In the genomic region with DNA sequence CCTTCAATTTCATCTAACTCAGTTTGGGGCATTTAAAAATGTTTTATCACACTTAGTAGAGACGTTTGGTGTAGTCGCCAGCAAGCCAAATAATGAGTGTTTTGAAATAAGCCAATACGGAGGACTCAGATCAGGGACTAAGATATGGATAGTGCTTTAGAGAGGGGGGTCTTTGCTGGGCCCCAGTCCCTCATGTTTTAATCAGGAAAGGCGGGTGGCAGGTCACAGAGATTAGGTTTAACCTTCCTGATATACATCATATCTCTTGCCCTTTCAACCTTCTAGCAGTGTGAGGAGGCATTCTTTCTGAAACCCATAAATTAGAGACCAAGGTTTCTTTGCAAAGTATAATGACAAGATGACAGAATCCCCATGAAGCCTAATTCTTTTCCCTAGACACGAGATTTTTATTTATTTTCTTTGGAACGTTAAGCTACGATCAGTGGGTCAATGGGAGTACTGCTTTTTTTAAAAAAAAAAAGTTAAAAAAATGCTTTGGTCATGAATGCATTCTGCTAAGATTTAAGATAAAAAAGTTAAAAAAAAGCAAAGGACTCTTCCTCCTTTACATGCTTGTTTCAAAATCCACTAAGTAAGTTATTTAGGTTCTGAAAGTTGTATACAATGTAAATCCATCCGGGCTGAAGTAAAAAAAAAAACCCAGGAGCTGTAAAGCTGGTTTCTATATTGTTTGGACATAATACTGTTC, we compare ENCODE assay signal across 21 cellular contexts.
A peak's percentile ranks its signal among the peaks of the same experiment; 100 is the strongest.
DNase-seq lines count a peak whose midpoint lies in the region; ATAC-seq and TF ChIP-seq lines count a peak whose summit lies in the region.
"Had no signal": no experiment of that assay in that cellular context is flagged by ENCODE, and none has a peak within 500 bp of the region (broad histone marks: within the 10 kb centered on the region; RNA-seq: fewer than 3 reads in every experiment).

No MANE protein-coding gene starts in this region.

- H2AFZ ChIP-seq in mammary epithelial cell (ENCODE audit: low read depth, low read length), result peak overlapping the region; percentile 5

- CTCF ChIA-PET in mammary epithelial cell (lab: Charles Lee; ENCODE audit: low non-redundant PET) (no interaction called here), MCF 10A (lab: Yijun Ruan, JAX) (no interaction called here)
- CTCF ChIA-PET in activated naive CD4-positive, alpha-beta T cell treated with anti-CD3 and anti-CD28 coated beads for 36 hours (lab: Charles Lee), result no interaction called here

- no peaks in the 10 kb centered on the region for H3K4me1 Mint-ChIP-seq in MCF 10A (ENCODE audit: insufficient read depth, unreplicated experiment)
- H3K4me1 Mint-ChIP-seq in activated naive CD4-positive, alpha-beta T cell treated with anti-CD3 and anti-CD28 coated beads for 36 hours (ENCODE audit: low read depth), result no peaks in the 10 kb centered on the region
- H3K4me1 Mint-ChIP-seq: IgD-negative memory B cell had no signal

- dilution Hi-C loops in mammary epithelial cell (cut with HindIII; ENCODE audit: low sequenced_read_pairs), result no loop called here

- no peak overlapping the region for H3K27ac ChIP-seq in mammary epithelial cell (ENCODE audit: insufficient read depth, low read depth, low read length)
- no peak overlapping the region for H3K27ac ChIP-seq in mesendoderm (ENCODE audit: low read depth, low read length)
- H3K27ac ChIP-seq in heart left ventricle, result no peak overlapping the region
- H3K27ac ChIP-seq: BLaER1 treated with 17β-estradiol and CSF1 and Interleukin-3, amounts not matched to agents 10 nM and 100 nM had no signal

- no peak overlapping the region for H4K8ac ChIP-seq in mesendoderm (ENCODE audit: low read depth, low read length)

- no peak overlapping the region for H3K23ac ChIP-seq in mesendoderm (ENCODE audit: low read length)

- no peak for TF ChIP-seq POLR2A in heart left ventricle (IDR thresholded peaks at IDR 0.05)

- intact Hi-C loops in mammary epithelial cell (cut with micrococcal nuclease), result no loop called here
- intact Hi-C loops in MCF 10A (cut with micrococcal nuclease), result no loop called here
- intact Hi-C loops in activated naive CD4-positive, alpha-beta T cell treated with anti-CD3 and anti-CD28 coated beads for 36 hours (cut with micrococcal nuclease), result no loop called here
- intact Hi-C loops in heart left ventricle (cut with DNase I), result no loop called here

- H3K27ac Mint-ChIP-seq in MCF 10A (ENCODE audit: low read depth, unreplicated experiment), result no peak overlapping the region
- H3K27ac Mint-ChIP-seq in activated naive CD4-positive, alpha-beta T cell treated with anti-CD3 and anti-CD28 coated beads for 36 hours, result no peak overlapping the region
- H3K27ac Mint-ChIP-seq: CD8-positive, alpha-beta T cell; H9 had no signal

- WGBS in mammary epithelial cell (ENCODE audit: low coverage, missing lambda C conversion rate), result 16% methylated on average over 5 of the region's 8 CpGs
- WGBS in mesendoderm (ENCODE audit: extremely low coverage, insufficient coverage, low lambda C conversion rate), result no CpG with 5 or more reads among the region's 8 CpGs
- WGBS in heart left ventricle, 4 donors, result 17 to 19% (median 18%) methylated on average over 8 of the region's 8 CpGs

- H3K4me2 ChIP-seq in mammary epithelial cell (ENCODE audit: insufficient read depth, low read depth, low read length), result no peak overlapping the region
- no peak overlapping the region for H3K4me2 ChIP-seq in mesendoderm (ENCODE audit: low read length)
- H3K4me2 ChIP-seq: BLaER1 treated with 17β-estradiol and CSF1 and Interleukin-3, amounts not matched to agents 10 nM and 100 nM; SK-N-SH had no signal

- ATAC-seq in heart left ventricle, result no peak
- ATAC-seq: CD8-positive, alpha-beta T cell had no signal

- H4K5ac ChIP-seq in mesendoderm (ENCODE audit: low read length), result no peak overlapping the region

- DNase-seq in mammary epithelial cell (no peak), MCF 10A (ENCODE audit: unreplicated experiment) (no peak), SK-N-DZ (ENCODE audit: low spot score) (peak; percentile 54), mesendoderm (peak; percentile 46), heart left ventricle (no peak)
- no peak for DNase-seq in activated naive CD4-positive, alpha-beta T cell treated with anti-CD3 and anti-CD28 coated beads for 36 hours
- DNase-seq in activated CD4-positive, alpha-beta T cell treated with anti-CD3 and anti-CD28 coated beads for 4 hours, result no peak
- DNase-seq in stimulated activated CD4-positive, alpha-beta T cell treated with anti-CD3 and anti-CD28 coated beads, Interleukin-1b, Interleukin-23, amount 100 ng/mL, for 48 hours, result no peak
- DNase-seq: Calu3; CD8-positive, alpha-beta T cell; DMS79; H9; Kasumi-1; NCI-H1417; NCI-H187; NCI-H446 treated with DMSO at 0.1 percent for 48 hours; NCI-H774; SHP77; SK-N-SH had no signal

- POLR2A ChIA-PET in MCF 10A (lab: Yijun Ruan, JAX), result no interaction called here

- H3K4ac ChIP-seq in mesendoderm (ENCODE audit: low read depth, low read length), result no peak overlapping the region

- H3K56ac ChIP-seq in mesendoderm (ENCODE audit: low read length), result no peak overlapping the region

- in situ Hi-C loops in mammary epithelial cell (cut with MboI; ENCODE audit: low sequenced_read_pairs in 2 of 2), result no loop called here

- no peaks in the 10 kb centered on the region for H3K36me3 ChIP-seq in mammary epithelial cell (ENCODE audit: insufficient read depth, low read length)
- H3K36me3 ChIP-seq in mesendoderm (ENCODE audit: control insufficient read depth, insufficient read depth, low read length), result no peaks in the 10 kb centered on the region
- no peaks in the 10 kb centered on the region for H3K36me3 ChIP-seq in heart left ventricle
- H3K36me3 ChIP-seq: BLaER1 treated with 17β-estradiol and CSF1 and Interleukin-3, amounts not matched to agents 10 nM and 100 nM had no signal

- H3K4me3 ChIP-seq in mammary epithelial cell (replicated peaks in 1 of 3; ENCODE audit: insufficient read depth in 1 of 3, low read depth in 2 of 3, low read length in 3 of 3) (no peak overlapping the region), mesendoderm (ENCODE audit: low read length) (no peak overlapping the region), heart left ventricle (no peak overlapping the region)
- H3K4me3 ChIP-seq: BLaER1 treated with 17β-estradiol and CSF1 and Interleukin-3, amounts not matched to agents 10 nM and 100 nM had no signal

- H3K27me3 ChIP-seq in mammary epithelial cell (ENCODE audit: insufficient read depth, low read length) (no peaks in the 10 kb centered on the region), mesendoderm (ENCODE audit: insufficient read depth, low read length, poor library complexity) (no peaks in the 10 kb centered on the region), heart left ventricle (no peaks in the 10 kb centered on the region)

- H2AK5ac ChIP-seq in mesendoderm (ENCODE audit: low read length), result no peak overlapping the region

- no peak overlapping the region for H3K4me3 Mint-ChIP-seq in MCF 10A (ENCODE audit: unreplicated experiment)
- H3K4me3 Mint-ChIP-seq in activated naive CD4-positive, alpha-beta T cell treated with anti-CD3 and anti-CD28 coated beads for 36 hours, result no peak overlapping the region
- H3K4me3 Mint-ChIP-seq: CD8-positive, alpha-beta T cell; H9; IgD-negative memory B cell had no signal

- no peaks in the 10 kb centered on the region for H3K9me3 ChIP-seq in mammary epithelial cell (replicated peaks; ENCODE audit: insufficient read depth, low read length)
- H3K9me3 ChIP-seq in heart left ventricle, result peaks cover 0 to 9% (median 0%) of the 10 kb centered on the region in 12 donors
- H3K9me3 ChIP-seq: SK-N-SH had no signal

- H2BK5ac ChIP-seq in mesendoderm (ENCODE audit: low read length), result no peak overlapping the region

- H3K18ac ChIP-seq in mesendoderm (ENCODE audit: low read length), result no peak overlapping the region

- no peak for TF ChIP-seq CTCF in mammary epithelial cell (conservative IDR thresholded peaks at IDR 0.05 in 1 of 2, IDR thresholded peaks at IDR 0.05 in 1 of 2; ENCODE audit: extremely low read depth in 1 of 2, insufficient read depth in 1 of 2, low read depth in 1 of 2, low read length in 2 of 2)
- no peak for TF ChIP-seq CTCF in MCF 10A (IDR thresholded peaks at IDR 0.05; ENCODE audit: unreplicated experiment)
- no peak for TF ChIP-seq CTCF in heart left ventricle (IDR thresholded peaks at IDR 0.05)

- BruUV-seq in mammary epithelial cell (replicated peaks; lab: Mats Ljungman, UMichigan) (no TSS peak), MCF 10A (replicated peaks; lab: Mats Ljungman, UMichigan) (no TSS peak)

- no peaks in the 10 kb centered on the region for H4K20me1 ChIP-seq in mammary epithelial cell (ENCODE audit: insufficient read depth, low read length)
- H4K20me1 ChIP-seq: BLaER1 treated with 17β-estradiol and CSF1 and Interleukin-3, amounts not matched to agents 10 nM and 100 nM had no signal

- H3K9ac ChIP-seq in mammary epithelial cell (ENCODE audit: insufficient read depth, low read length), result no peak overlapping the region
- H3K9ac ChIP-seq in mesendoderm (ENCODE audit: low read length), result no peak overlapping the region
- H3K9ac ChIP-seq: BLaER1 treated with 17β-estradiol and CSF1 and Interleukin-3, amounts not matched to agents 10 nM and 100 nM; SK-N-SH had no signal

- H3K27me3 Mint-ChIP-seq in MCF 10A (ENCODE audit: insufficient read depth, unreplicated experiment), result no peaks in the 10 kb centered on the region
- no peaks in the 10 kb centered on the region for H3K27me3 Mint-ChIP-seq in activated naive CD4-positive, alpha-beta T cell treated with anti-CD3 and anti-CD28 coated beads for 36 hours (ENCODE audit: low read depth)
- H3K27me3 Mint-ChIP-seq: IgD-negative memory B cell had no signal

- H3K4me1 ChIP-seq in mammary epithelial cell (ENCODE audit: insufficient read depth, low read length) (no peaks in the 10 kb centered on the region), mesendoderm (ENCODE audit: control insufficient read depth, low read depth, low read length) (no peaks in the 10 kb centered on the region), heart left ventricle (no peaks in the 10 kb centered on the region)
- H3K4me1 ChIP-seq: BLaER1 treated with 17β-estradiol and CSF1 and Interleukin-3, amounts not matched to agents 10 nM and 100 nM had no signal

- H2BK120ac ChIP-seq in mesendoderm (ENCODE audit: low read depth, low read length), result no peak overlapping the region

- H3K79me2 ChIP-seq in mammary epithelial cell (ENCODE audit: insufficient read depth, low read length) (no peaks in the 10 kb centered on the region), mesendoderm (ENCODE audit: control insufficient read depth, insufficient read depth, low read length) (no peaks in the 10 kb centered on the region)

- no peaks in the 10 kb centered on the region for H3K79me1 ChIP-seq in mesendoderm (ENCODE audit: low read length)

- no peak overlapping the region for H2BK15ac ChIP-seq in mesendoderm (replicated peaks; ENCODE audit: low read depth)

- no peaks in the 10 kb centered on the region for H3K36me3 Mint-ChIP-seq in MCF 10A (ENCODE audit: insufficient read depth, unreplicated experiment)
- no peaks in the 10 kb centered on the region for H3K36me3 Mint-ChIP-seq in activated naive CD4-positive, alpha-beta T cell treated with anti-CD3 and anti-CD28 coated beads for 36 hours (ENCODE audit: low read depth)
- H3K36me3 Mint-ChIP-seq: CD8-positive, alpha-beta T cell; IgD-negative memory B cell had no signal

- peaks cover 19% of the 10 kb centered on the region for H3K9me3 Mint-ChIP-seq in MCF 10A (ENCODE audit: unreplicated experiment)
- no peaks in the 10 kb centered on the region for H3K9me3 Mint-ChIP-seq in activated naive CD4-positive, alpha-beta T cell treated with anti-CD3 and anti-CD28 coated beads for 36 hours

Comparison
In these comparisons a context has a peak if more than half of its experiments do, and no peak if none do; other contexts are left out.
1. DNase-seq: peak in SK-N-DZ (single experiment) and mesendoderm (single experiment); none in mammary epithelial cell (single experiment), MCF 10A (single experiment), activated naive CD4-positive, alpha-beta T cell treated with anti-CD3 and anti-CD28 coated beads for 36 hours (single experiment), activated CD4-positive, alpha-beta T cell treated with anti-CD3 and anti-CD28 coated beads for 4 hours (0 of 2), heart left ventricle (0 of 5) and stimulated activated CD4-positive, alpha-beta T cell treated with anti-CD3 and anti-CD28 coated beads, Interleukin-1b, Interleukin-23, amount 100 ng/mL, for 48 hours (single experiment).